ENCODE assay signal across 38 cellular contexts in the genomic region with DNA sequence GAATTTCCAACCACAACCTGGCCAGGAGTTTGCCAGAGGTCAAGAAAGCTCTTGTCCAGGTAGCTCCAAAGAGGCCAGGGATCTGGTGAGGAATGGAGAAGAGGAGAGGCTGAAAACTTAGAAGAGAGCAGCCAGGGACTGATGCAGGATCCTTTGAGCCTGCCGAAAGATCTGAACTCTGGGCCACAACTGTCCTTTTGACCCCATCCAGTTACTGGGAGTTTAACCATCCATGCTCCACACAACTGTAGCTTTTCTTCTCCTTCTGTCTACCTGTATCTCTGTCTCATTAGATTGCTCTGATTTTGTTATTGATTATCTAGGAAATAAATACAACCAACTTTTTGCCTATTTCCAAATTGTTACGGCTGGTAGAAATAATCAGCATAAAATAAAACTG. TPM values are rescaled to one million over a fixed set of nuclear protein-coding genes. Genes with fewer than 3 reads are reported as not detected.
"Had no signal": no experiment of that assay in that cellular context is flagged by ENCODE, and none has a peak within 500 bp of the region (broad histone marks: within the 10 kb centered on the region; RNA-seq: fewer than 3 reads in every experiment).

No MANE protein-coding gene starts in this region.

- H3K4me3 ChIP-seq: MG63 had no signal

- DNase-seq: Karpas-422, Kasumi-1, MG63, MM.1S, MV-4-11, NCI-H1048, NCI-H1092, NCI-H1092 treated with DMSO at 0.1 percent for 48 hours, NCI-H1105, NCI-H1105 treated with DMSO at 0.1 percent for 48 hours, NCI-H1417, NCI-H1417 treated with DMSO at 0.1 percent for 48 hours, NCI-H1436, NCI-H1436 treated with DMSO at 0.1 percent for 48 hours, NCI-H146, NCI-H1694, NCI-H1694 treated with DMSO at 0.1 percent for 48 hours, NCI-H187, NCI-H187 treated with DMSO at 0.1 percent for 48 hours, NCI-H1930, NCI-H2029, NCI-H2029 treated with DMSO at 0.1 percent for 48 hours, NCI-H2081, NCI-H2081 treated with DMSO at 0.1 percent for 48 hours, NCI-H2107, NCI-H2171, NCI-H2171 treated with DMSO at 0.1 percent for 48 hours, NCI-H2227 treated with DMSO at 0.1 percent for 48 hours, NCI-H226, NCI-H345, NCI-H446, NCI-H446 treated with DMSO at 0.1 percent for 48 hours, NCI-H510A, NCI-H510A treated with DMSO at 0.1 percent for 48 hours had no signal

- H3K4me2 ChIP-seq: KMS-11 had no signal

- H3K27me3 ChIP-seq: MG63 had no signal

- H3K36me3 ChIP-seq: MG63 had no signal

- H3K9me3 ChIP-seq: MG63 had no signal

- H3K27ac ChIP-seq: KMS-11 had no signal

- H3K9ac ChIP-seq: KMS-11 had no signal

RNA-seq across cellular contexts. Expression of a gene that starts 36.7 kb away (rescaled TPM):
- total RNA-seq: LHCN-M2, M059J, MCF 10A had no signal
